1 cellular context compared by ENCODE assay signal in genomic region chr5:138565100-138565821, GRCh38.
TF ChIP-seq lines count a peak whose summit lies in the region.

No MANE protein-coding gene starts in this region.

TF ChIP-seq in GM12878, 131 proteins besides CTCF, POLR2A, EP300 and RAD21:
- TF ChIP-seq SPI1 (IDR thresholded peaks at IDR 0.05; ENCODE audit: borderline replicate concordance, insufficient read depth, low read depth, low read length) (no peak), ZNF384 (IDR thresholded peaks at IDR 0.05; ENCODE audit: borderline replicate concordance, low read depth, low read length) (peak; percentile 39; the same call in 1 of the 2 replicates), IKZF2 (IDR thresholded peaks at IDR 0.05) (peak; percentile 16 to 38; a peak in 1 of 4 replicates), TCF7 (IDR thresholded peaks at IDR 0.05; ENCODE audit: borderline replicate concordance) (no peak), MTA2 (IDR thresholded peaks at IDR 0.05; ENCODE audit: low read depth) (peak; percentile 59; the same call in 1 of the 2 replicates), TAF1 (IDR thresholded peaks at IDR 0.05; ENCODE audit: borderline replicate concordance, low read depth, low read length) (no peak), BCL11A (IDR thresholded peaks at IDR 0.05; ENCODE audit: low read depth, low read length) (peak; percentile 5; the same call in 1 of the 2 replicates), POLR2AphosphoS5 (IDR thresholded peaks at IDR 0.05; ENCODE audit: low read length) (0 out of 2 replicates have a peak, but pooled peaks have one; percentile 43), SIN3A (IDR thresholded peaks at IDR 0.05; ENCODE audit: low read depth, low read length) (no peak)
- TF ChIP-seq, protein P1, sequence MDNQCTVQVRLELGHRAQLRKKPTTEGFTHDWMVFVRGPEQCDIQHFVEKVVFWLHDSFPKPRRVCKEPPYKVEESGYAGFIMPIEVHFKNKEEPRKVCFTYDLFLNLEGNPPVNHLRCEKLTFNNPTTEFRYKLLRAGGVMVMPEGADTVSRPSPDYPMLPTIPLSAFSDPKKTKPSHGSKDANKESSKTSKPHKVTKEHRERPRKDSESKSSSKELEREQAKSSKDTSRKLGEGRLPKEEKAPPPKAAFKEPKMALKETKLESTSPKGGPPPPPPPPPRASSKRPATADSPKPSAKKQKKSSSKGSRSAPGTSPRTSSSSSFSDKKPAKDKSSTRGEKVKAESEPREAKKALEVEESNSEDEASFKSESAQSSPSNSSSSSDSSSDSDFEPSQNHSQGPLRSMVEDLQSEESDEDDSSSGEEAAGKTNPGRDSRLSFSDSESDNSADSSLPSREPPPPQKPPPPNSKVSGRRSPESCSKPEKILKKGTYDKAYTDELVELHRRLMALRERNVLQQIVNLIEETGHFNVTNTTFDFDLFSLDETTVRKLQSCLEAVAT (IDR thresholded peaks at IDR 0.05) = 0 out of 2 replicates have a peak, but pooled peaks have one; percentile 20
TF ChIP-seq in GM12878: peak in this region for 6.
